23 cellular contexts compared by ENCODE assay signal in genomic region chr3:194507571-194507970, GRCh38. TPM values are rescaled to one million over a fixed set of nuclear protein-coding genes. Genes with fewer than 3 reads are reported as not detected.
DNase-seq lines count a peak whose midpoint lies in the region; ATAC-seq, FAIRE-seq and TF ChIP-seq lines count a peak whose summit lies in the region.
"Had no signal": no experiment of that assay in that cellular context is flagged by ENCODE, and none has a peak within 500 bp of the region (broad histone marks: within the 10 kb centered on the region; RNA-seq: fewer than 3 reads in every experiment).

No MANE protein-coding gene starts in this region.

- H3K4me1 ChIP-seq in HepG2 (ENCODE audit: insufficient read depth, low read length) (peaks cover 43% of the 10 kb centered on the region), right lobe of liver (no peaks in the 10 kb centered on the region), neuronal stem cell (ENCODE audit: control insufficient read depth in 2 of 2, insufficient read depth in 1 of 2, low read depth in 1 of 2, low read length in 2 of 2) (no peaks in the 10 kb centered on the region), subcutaneous abdominal adipose tissue (ENCODE audit: control insufficient read depth in 5 of 5, insufficient read depth in 5 of 5, low read length in 5 of 5) (peaks cover 0 to 25% (median 10%) of the 10 kb centered on the region in 5 donors)

- no peak overlapping the region for H2BK12ac ChIP-seq in neuronal stem cell (ENCODE audit: low read length)

- DNase-seq in HepG2 (ENCODE audit: low spot score) (no peak), right lobe of liver (no peak), neuronal stem cell (ENCODE audit: low spot score) (no peak), OCI-M2 (lab: John Stamatoyannopoulos, UW; ENCODE audit: unreplicated experiment) (no peak), foreskin melanocyte (no peak), DMS53 (lab: John Stamatoyannopoulos, UW) (no peak)
- DNase-seq: Calu3; CD4-positive, alpha-beta memory T cell; COR-L47; DND-41; GM23248; H9; HFFc6 had no signal

- no peaks in the 10 kb centered on the region for H4K20me1 ChIP-seq in HepG2 (ENCODE audit: insufficient read depth, low read length)
- H4K20me1 ChIP-seq: BLaER1 treated with 17β-estradiol and CSF1 and Interleukin-3, amounts not matched to agents 10 nM and 100 nM had no signal

- no TSS peak for BruUV-seq in HepG2 (replicated peaks; lab: Mats Ljungman, UMichigan)

- H3K36me3 ChIP-seq in HepG2 (replicated peaks in 1 of 2; ENCODE audit: control insufficient read depth in 1 of 2, insufficient read depth in 2 of 2, low read length in 2 of 2) (no peaks in the 10 kb centered on the region), right lobe of liver (no peaks in the 10 kb centered on the region), neuronal stem cell (replicated peaks in 1 of 2; ENCODE audit: control insufficient read depth in 2 of 2, insufficient read depth in 2 of 2, low read length in 2 of 2) (no peaks in the 10 kb centered on the region), subcutaneous abdominal adipose tissue (ENCODE audit: control insufficient read depth in 5 of 5, insufficient read depth in 5 of 5, low read length in 5 of 5) (no peaks in the 10 kb centered on the region)
- H3K36me3 ChIP-seq: BLaER1 treated with 17β-estradiol and CSF1 and Interleukin-3, amounts not matched to agents 10 nM and 100 nM had no signal

- no peak for FAIRE-seq in HepG2 (lab: Jason Lieb, UNC)
- FAIRE-seq: A204.1, G401.6, GM12878, GM19239 had no signal

- no peak overlapping the region for H2BK5ac ChIP-seq in neuronal stem cell (ENCODE audit: low read length)

- H3K4me3 ChIP-seq in HepG2 (replicated peaks in 1 of 3; ENCODE audit: insufficient read depth in 1 of 3, low read depth in 2 of 3, low read length in 3 of 3), result no peak overlapping the region
- no peak overlapping the region for H3K4me3 ChIP-seq in right lobe of liver
- no peak overlapping the region for H3K4me3 ChIP-seq in neuronal stem cell (ENCODE audit: low read length in 2 of 2)
- H3K4me3 ChIP-seq in subcutaneous abdominal adipose tissue (ENCODE audit: low read depth in 1 of 5, low read length in 5 of 5), result no peak overlapping the region
- H3K4me3 ChIP-seq: BLaER1 treated with 17β-estradiol and CSF1 and Interleukin-3, amounts not matched to agents 10 nM and 100 nM; GM12878; GM23248 had no signal

- no peak for TF ChIP-seq POLR2A in HepG2 (IDR thresholded peaks at IDR 0.05; ENCODE audit: insufficient read depth in 1 of 2, low read depth in 2 of 2, low read length in 2 of 2)
- TF ChIP-seq POLR2A in right lobe of liver (IDR thresholded peaks at IDR 0.05), result no peak

- no peak overlapping the region for H3K23ac ChIP-seq in neuronal stem cell (ENCODE audit: low read depth, low read length, poor library complexity)

- H3K4me2 ChIP-seq in HepG2 (ENCODE audit: low read depth, low read length) (no peak overlapping the region), neuronal stem cell (ENCODE audit: insufficient read depth, low read length, poor library complexity, severe bottlenecking) (no peak overlapping the region)

- no peak overlapping the region for H3K18ac ChIP-seq in neuronal stem cell (ENCODE audit: low read length)

- no peak overlapping the region for H2AK5ac ChIP-seq in neuronal stem cell (ENCODE audit: low read depth, low read length)

- peak overlapping the region; percentile 81 for H2BK15ac ChIP-seq in neuronal stem cell (ENCODE audit: low read length)

- H3K9me3 Mint-ChIP-seq in dendritic cell treated with granulocyte-macrophage colony-stimulating factor and Interleukin-4, amounts not matched to agents 40 ng/mL and 50 ng/mL, for 4 days, result no peaks in the 10 kb centered on the region
- H3K9me3 Mint-ChIP-seq: CD4-positive, alpha-beta memory T cell; H9; HFFc6 had no signal

- H4K91ac ChIP-seq in neuronal stem cell (ENCODE audit: low read depth, low read length, poor library complexity), result no peak overlapping the region

- no peak overlapping the region for H2BK120ac ChIP-seq in neuronal stem cell (ENCODE audit: low read depth, low read length)

- H3K27ac ChIP-seq in HepG2 (ENCODE audit: extremely low read length, insufficient read depth, low read length) (no peak overlapping the region), right lobe of liver (no peak overlapping the region), neuronal stem cell (replicated peaks; ENCODE audit: low read length) (no peak overlapping the region), subcutaneous abdominal adipose tissue (ENCODE audit: low read depth, low read length) (peak overlapping the region; percentile 69)
- H3K27ac ChIP-seq: 22Rv1, GM23248 had no signal

- no peak overlapping the region for H3K9ac ChIP-seq in HepG2 (ENCODE audit: insufficient read depth, low read depth, low read length)
- no peak overlapping the region for H3K9ac ChIP-seq in neuronal stem cell (ENCODE audit: low read depth, low read length, poor library complexity)
- no peak overlapping the region for H3K9ac ChIP-seq in subcutaneous abdominal adipose tissue (ENCODE audit: low read length in 5 of 5)
- H3K9ac ChIP-seq: GM23248 had no signal

- no peak overlapping the region for H3K4me3 Mint-ChIP-seq in dendritic cell treated with granulocyte-macrophage colony-stimulating factor and Interleukin-4, amounts not matched to agents 40 ng/mL and 50 ng/mL, for 4 days
- H3K4me3 Mint-ChIP-seq: B cell; CD4-positive, alpha-beta memory T cell; H9; HFFc6 had no signal

- no peak overlapping the region for H2AFZ ChIP-seq in HepG2 (ENCODE audit: low read length)
- H2AFZ ChIP-seq in neuronal stem cell (ENCODE audit: low read length), result no peak overlapping the region
- H2AFZ ChIP-seq: GM23248 had no signal

- H3K79me2 ChIP-seq in HepG2 (ENCODE audit: insufficient read depth, low read length), result no peaks in the 10 kb centered on the region

- no peaks in the 10 kb centered on the region for H3K27me3 Mint-ChIP-seq in dendritic cell treated with granulocyte-macrophage colony-stimulating factor and Interleukin-4, amounts not matched to agents 40 ng/mL and 50 ng/mL, for 4 days
- H3K27me3 Mint-ChIP-seq: B cell; CD4-positive, alpha-beta memory T cell had no signal

- H3K27me3 ChIP-seq in HepG2 (ENCODE audit: control insufficient read depth in 1 of 2, insufficient read depth in 2 of 2, low read length in 2 of 2), result no peaks in the 10 kb centered on the region
- H3K27me3 ChIP-seq in right lobe of liver, result no peaks in the 10 kb centered on the region
- no peaks in the 10 kb centered on the region for H3K27me3 ChIP-seq in neuronal stem cell (ENCODE audit: control insufficient read depth in 3 of 3, insufficient read depth in 3 of 3, low read depth in 1 of 3, low read length in 3 of 3)
- no peaks in the 10 kb centered on the region for H3K27me3 ChIP-seq in subcutaneous abdominal adipose tissue (ENCODE audit: control insufficient read depth in 5 of 5, insufficient read depth in 4 of 5, low read length in 5 of 5)
- H3K27me3 ChIP-seq: BLaER1 treated with 17β-estradiol and CSF1 and Interleukin-3, amounts not matched to agents 10 nM and 100 nM had no signal

- H3K9me3 ChIP-seq in HepG2 (ENCODE audit: low read length), result no peaks in the 10 kb centered on the region
- H3K9me3 ChIP-seq in right lobe of liver, result no peaks in the 10 kb centered on the region
- no peaks in the 10 kb centered on the region for H3K9me3 ChIP-seq in neuronal stem cell (replicated peaks in 1 of 2; ENCODE audit: control insufficient read depth in 2 of 2, insufficient read depth in 1 of 2, low read depth in 1 of 2, low read length in 2 of 2)
- no peaks in the 10 kb centered on the region for H3K9me3 ChIP-seq in subcutaneous abdominal adipose tissue (ENCODE audit: control insufficient read depth in 5 of 5, low read length in 5 of 5)

- CTCF ChIA-PET in HepG2 (lab: Yijun Ruan, JAX; ENCODE audit: low intra/inter-chr PET ratio, low total read pairs), result no interaction called here

- no peak overlapping the region for H3K4ac ChIP-seq in neuronal stem cell (ENCODE audit: low read length)

- no peaks in the 10 kb centered on the region for H3K79me1 ChIP-seq in neuronal stem cell (ENCODE audit: low read depth, low read length)

- intact Hi-C loops in HepG2 (cut with micrococcal nuclease; ENCODE audit: unreplicated experiment), result no loop called here
- intact Hi-C loops in right lobe of liver (cut with DNase I), result no loop called here
- intact Hi-C loops in dendritic cell treated with granulocyte-macrophage colony-stimulating factor and Interleukin-4, amounts not matched to agents 40 ng/mL and 50 ng/mL, for 4 days (cut with micrococcal nuclease), result loop anchor here (5.0 kb wide), 1 partner anchor 35 kb away; no protein-coding TSS in a partner anchor

- no peak overlapping the region for H4K8ac ChIP-seq in neuronal stem cell (ENCODE audit: low read depth, low read length)

- TF ChIP-seq EP300 in HepG2 (IDR thresholded peaks at IDR 0.05; ENCODE audit: low read depth in 2 of 2, low read length in 2 of 2), result no peak
- TF ChIP-seq EP300 in HepG2 (CRISPR knock-in tag; IDR thresholded peaks at IDR 0.05; ENCODE audit: borderline replicate concordance), result no peak

- peak overlapping the region; percentile 47 for H3K27ac Mint-ChIP-seq in dendritic cell treated with granulocyte-macrophage colony-stimulating factor and Interleukin-4, amounts not matched to agents 40 ng/mL and 50 ng/mL, for 4 days
- H3K27ac Mint-ChIP-seq: B cell; CD4-positive, alpha-beta memory T cell; H9; HFFc6 had no signal

- no peak for TF ChIP-seq RAD21 in HepG2 (CRISPR knock-in tag; IDR thresholded peaks at IDR 0.05)

- ATAC-seq in HepG2, result no peak
- no peak for ATAC-seq in right lobe of liver
- ATAC-seq: GM12878, HCT116 had no signal

- no peak overlapping the region for H3K14ac ChIP-seq in neuronal stem cell (ENCODE audit: low read length)

- POLR2A ChIA-PET in HepG2 (lab: Yijun Ruan, JAX), result no interaction called here

- peaks cover 23% of the 10 kb centered on the region for H3K4me1 Mint-ChIP-seq in dendritic cell treated with granulocyte-macrophage colony-stimulating factor and Interleukin-4, amounts not matched to agents 40 ng/mL and 50 ng/mL, for 4 days (ENCODE audit: low read depth)
- H3K4me1 Mint-ChIP-seq: B cell; CD4-positive, alpha-beta memory T cell had no signal

- in situ Hi-C loops in HepG2 (cut with HindIII; ENCODE audit: extremely low pct_ligation_motif_present, low pct_unique_long_range_greater_than_20kb), result no loop called here

- H3K36me3 Mint-ChIP-seq in dendritic cell treated with granulocyte-macrophage colony-stimulating factor and Interleukin-4, amounts not matched to agents 40 ng/mL and 50 ng/mL, for 4 days (ENCODE audit: low read depth), result no peaks in the 10 kb centered on the region
- H3K36me3 Mint-ChIP-seq: CD4-positive, alpha-beta memory T cell had no signal

- TF ChIP-seq CTCF in HepG2 (CRISPR knock-in tag; IDR thresholded peaks at IDR 0.05) (no peak), right lobe of liver (IDR thresholded peaks at IDR 0.05) (no peak)

- WGBS in HepG2 (ENCODE audit: low lambda C conversion rate), result 91% methylated on average over 12 of the region's 12 CpGs
- 80% methylated on average over 6 of the region's 12 CpGs for WGBS in right lobe of liver (ENCODE audit: insufficient coverage, low coverage, low lambda C conversion rate, missing lambda C conversion rate)
- WGBS in neuronal stem cell (ENCODE audit: extremely low coverage in 2 of 2, insufficient read length in 2 of 2, insufficient replicate concordance in 1 of 2), 2 donors, result no CpG with 5 or more reads among the region's 12 CpGs

RNA-seq across cellular contexts. Expression of gene ATP13A3, which starts 20.8 kb away (rescaled TPM):
- total RNA-seq in HepG2 (2016; rRNA removed; fragmentation: Illumina TruSeq; extraction: Trizol), result 80.8 and 82.6 TPM in 2 replicates
- total RNA-seq in HepG2 (2016; cell fraction: cytosol; rRNA removed; fragmentation: Illumina TruSeq; extraction: Trizol; ENCODE audit: low read depth), result 24.1 and 34.0 TPM in 2 replicates
- total RNA-seq in HepG2 (2016; cell fraction: insoluble cytoplasmic fraction; rRNA removed; fragmentation: Illumina TruSeq; extraction: Trizol), result 77.1 and 79.8 TPM in 2 replicates
- total RNA-seq in HepG2 (2016; cell fraction: membrane; rRNA removed; fragmentation: Illumina TruSeq; extraction: Trizol), result 63.8 and 77.4 TPM in 2 replicates
- 96.6 and 107 TPM in 2 replicates for total RNA-seq in HepG2 (2016; cell fraction: nucleus; rRNA removed; fragmentation: Illumina TruSeq; extraction: Trizol)
- polyA plus RNA-seq in HepG2 (2011; rRNA removed), result 34.8 and 44.9 TPM in 2 replicates
- polyA plus RNA-seq in HepG2 (2011; cell fraction: cytosol; rRNA removed), result 14.3 and 23.1 TPM in 2 replicates
- 23.0 and 36.3 TPM in 2 replicates for polyA plus RNA-seq in HepG2 (2011; cell fraction: nucleus; rRNA removed)
- polyA plus RNA-seq in HepG2 (2012), result 42.7 and 47.6 TPM in 2 replicates
- 1.1 and 1.3 TPM in 2 replicates for polyA plus RNA-seq in HepG2 (2016; cell fraction: cytosol; fragmentation: Illumina TruSeq; extraction: Trizol; ENCODE audit: low read depth)
- 25.7 and 29.2 TPM in 2 replicates for polyA plus RNA-seq in HepG2 (2016; cell fraction: insoluble cytoplasmic fraction; fragmentation: Illumina TruSeq; extraction: Trizol; ENCODE audit: low read depth)
- 7.0 and 8.6 TPM in 2 replicates for polyA plus RNA-seq in HepG2 (2016; cell fraction: membrane; fragmentation: Illumina TruSeq; extraction: Trizol; ENCODE audit: low read depth)
- 50.7 and 55.8 TPM in 2 replicates for polyA plus RNA-seq in HepG2 (2016; cell fraction: nucleus; fragmentation: Illumina TruSeq; extraction: Trizol; ENCODE audit: insufficient read depth, low read depth)
- 73.3 and 126 TPM in 2 replicates for polyA minus RNA-seq in HepG2 (2011; rRNA and poly(A)+ RNA removed; ENCODE audit: low replicate concordance)
- 74.1 and 95.7 TPM in 2 replicates for polyA minus RNA-seq in HepG2 (2011; cell fraction: cytosol; rRNA and poly(A)+ RNA removed)
- 164 and 199 TPM in 2 replicates for polyA minus RNA-seq in HepG2 (2011; cell fraction: nucleus; rRNA and poly(A)+ RNA removed)
- 100 to 1,000 TPM; 109 to 172 (median 145) TPM for total RNA-seq in right lobe of liver
- 27.9 TPM for polyA plus RNA-seq in neuronal stem cell (2013, experiment 1 of 2)
- polyA plus RNA-seq in neuronal stem cell (2013, experiment 2 of 2), result 28.7 TPM
